ENCODE assay signal across 8 cellular contexts in genomic region chr20:20837574-20838021, GRCh38.
DNase-seq lines count a peak whose midpoint lies in the region; ATAC-seq and TF ChIP-seq lines count a peak whose summit lies in the region.

No MANE protein-coding gene starts in this region.

- TF ChIP-seq CTCF in AG09319 (IDR thresholded peaks at IDR 0.05; ENCODE audit: low read depth, low read length), result peak; percentile 65
- peak; percentile 79 for TF ChIP-seq CTCF in nephron progenitor cell (IDR thresholded peaks at IDR 0.05)
- peak; percentile 4 to 65 (median 52) for TF ChIP-seq CTCF in vagina (IDR thresholded peaks at IDR 0.05)

- H3K4me1 Mint-ChIP-seq in nephron progenitor cell, result peaks cover 5% of the 10 kb centered on the region

- H3K9me3 ChIP-seq in vagina, result no peaks in the 10 kb centered on the region

- no peaks in the 10 kb centered on the region for H3K4me1 ChIP-seq in vagina

- H3K4me3 ChIP-seq in H7 (ENCODE audit: insufficient read depth, low read depth, low read length) (no peak overlapping the region), vagina (no peak overlapping the region)

- no peak for TF ChIP-seq POLR2A in vagina (IDR thresholded peaks at IDR 0.05)

- no peak for ATAC-seq in HG02870 (IDR thresholded peaks at IDR 0.05; ENCODE audit: unreplicated experiment)

- H3K27me3 ChIP-seq in H7 (ENCODE audit: control insufficient read depth, insufficient read depth, low read length) (no peaks in the 10 kb centered on the region), vagina (no peaks in the 10 kb centered on the region)

- H3K27me3 Mint-ChIP-seq in nephron progenitor cell (ENCODE audit: low read depth, poor library complexity), result peaks cover 37% of the 10 kb centered on the region

- intact Hi-C loops in vagina (cut with DNase I), result loop anchor here (10.0 kb wide), 1 partner anchor 667 kb away; no protein-coding TSS in a partner anchor

- DNase-seq in AG09319 (ENCODE audit: extremely low read depth, low read depth), result peak; percentile 16
- DNase-seq in H7, result peak; percentile 74
- DNase-seq in NCI-H345 treated with DMSO at 0.1 percent for 48 hours (lab: John Stamatoyannopoulos, UW; ENCODE audit: unreplicated experiment), result peak; percentile 41
- peak; percentile 17 for DNase-seq in activated CD4-positive, alpha-beta T cell treated with anti-CD3 and anti-CD28 coated beads, Interleukin-2, amount 50 U/mL, for 1 hour
- peak; percentile 24 for DNase-seq in fibroblast of gingiva (ENCODE audit: low read depth)
- peak; percentile 73 for DNase-seq in nephron progenitor cell
- DNase-seq in vagina (ENCODE audit: extremely low spot score in 2 of 2), result no peak

- no peak overlapping the region for H3K4me3 Mint-ChIP-seq in nephron progenitor cell

- no peaks in the 10 kb centered on the region for H3K9me3 Mint-ChIP-seq in nephron progenitor cell

- H3K36me3 ChIP-seq in H7 (replicated peaks; ENCODE audit: control insufficient read depth, insufficient read depth, low read length) (no peaks in the 10 kb centered on the region), vagina (no peaks in the 10 kb centered on the region)

- H3K27ac Mint-ChIP-seq in nephron progenitor cell, result no peak overlapping the region

- no peaks in the 10 kb centered on the region for H3K36me3 Mint-ChIP-seq in nephron progenitor cell (ENCODE audit: low read depth)

- H3K27ac ChIP-seq in vagina, result no peak overlapping the region

Comparison
In these comparisons a context has a peak if more than half of its experiments do, and no peak if none do; other contexts are left out.
1. DNase-seq: peak in AG09319 (single experiment), H7 (single experiment), NCI-H345 treated with DMSO at 0.1 percent for 48 hours (single experiment), activated CD4-positive, alpha-beta T cell treated with anti-CD3 and anti-CD28 coated beads, Interleukin-2, amount 50 U/mL, for 1 hour (single experiment), fibroblast of gingiva (single experiment) and nephron progenitor cell (single experiment); none in vagina (0 of 2).
2. Peak in every context shown above with its lines, with median percentiles within 50 percentile points of each other: CTCF ChIP-seq.